In genomic region chr2:27211943-27212625, GRCh38 we compare ENCODE assay signal across 1 cellular context.
TF ChIP-seq lines count a peak whose summit lies in the region.

A gene with protein sequence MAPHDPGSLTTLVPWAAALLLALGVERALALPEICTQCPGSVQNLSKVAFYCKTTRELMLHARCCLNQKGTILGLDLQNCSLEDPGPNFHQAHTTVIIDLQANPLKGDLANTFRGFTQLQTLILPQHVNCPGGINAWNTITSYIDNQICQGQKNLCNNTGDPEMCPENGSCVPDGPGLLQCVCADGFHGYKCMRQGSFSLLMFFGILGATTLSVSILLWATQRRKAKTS (plus strand): TSS chr2:27212041. CDS start chr2:27212369, 328 bp downstream.
Gene SLC5A6 (minus strand): TSS chr2:27212268. CDS start chr2:27207650, 4,618 bp downstream.

TF ChIP-seq in HepG2, 621 proteins besides CTCF, POLR2A, EP300 and RAD21 (continued from another document and continues in another):
- TF ChIP-seq NFAT5 (CRISPR knock-in tag; IDR thresholded peaks at IDR 0.05) (peak; percentile 63; the same call in 1 of the 2 replicates), FOXM1 (CRISPR knock-in tag; IDR thresholded peaks at IDR 0.05) (no peak), THAP8 (CRISPR knock-in tag; IDR thresholded peaks at IDR 0.05; ENCODE audit: borderline replicate concordance) (peak; percentile 85; the same call in 1 of the 2 replicates), SMAD3 (CRISPR knock-in tag; IDR thresholded peaks at IDR 0.05) (no peak), ZKSCAN1 (IDR thresholded peaks at IDR 0.05; ENCODE audit: low read length) (no peak), ZSCAN21 (CRISPR knock-in tag; IDR thresholded peaks at IDR 0.05; ENCODE audit: borderline replicate concordance) (peak; percentile 88), HIVEP1 (CRISPR knock-in tag; IDR thresholded peaks at IDR 0.05) (peak; percentile 63; the same call in 1 of the 2 replicates), BCL6 (CRISPR knock-in tag; IDR thresholded peaks at IDR 0.05) (0 out of 2 replicates have a peak, but pooled peaks have one; percentile 22), ZFAT (CRISPR knock-in tag; conservative IDR thresholded peaks at IDR 0.05) (no peak), ZNF776 (CRISPR knock-in tag; IDR thresholded peaks at IDR 0.05) (no peak; the same call in 1 of the 2 replicates), LRRFIP1 (CRISPR knock-in tag; conservative IDR thresholded peaks at IDR 0.05) (no peak), KDM6A (CRISPR knock-in tag; IDR thresholded peaks at IDR 0.05; ENCODE audit: low read depth) (no peak; the same call in 1 of the 2 replicates), ZNF451 (CRISPR knock-in tag; IDR thresholded peaks at IDR 0.05) (peak; percentile 87), ZNF274 (CRISPR knock-in tag; IDR thresholded peaks at IDR 0.05) (peak; percentile 58; the same call in 1 of the 2 replicates), EZH2 (conservative IDR thresholded peaks at IDR 0.05; ENCODE audit: low read depth, low read length) (no peak), THYN1 (CRISPR knock-in tag; IDR thresholded peaks at IDR 0.05; ENCODE audit: borderline replicate concordance, low read depth) (no peak), ZNF251 (CRISPR knock-in tag; IDR thresholded peaks at IDR 0.05) (no peak), ASH2L (IDR thresholded peaks at IDR 0.05; ENCODE audit: insufficient read length, low read depth, low read length) (peak; percentile 79), ERF (CRISPR knock-in tag; IDR thresholded peaks at IDR 0.05) (peak; percentile 60; the same call in 1 of the 2 replicates), HINFP (CRISPR knock-in tag; IDR thresholded peaks at IDR 0.05; ENCODE audit: low read depth) (peak; percentile 9), ZNF556 (CRISPR knock-in tag; IDR thresholded peaks at IDR 0.05; ENCODE audit: borderline replicate concordance) (no peak; the same call in 1 of the 2 replicates), ZNF567 (CRISPR knock-in tag; IDR thresholded peaks at IDR 0.05; ENCODE audit: borderline replicate concordance) (peak; percentile 48; the same call in 1 of the 2 replicates), PRPF4 (IDR thresholded peaks at IDR 0.05; ENCODE audit: low read depth, low read length, poor library complexity, severe bottlenecking) (no peak), ZNF124 (CRISPR knock-in tag; IDR thresholded peaks at IDR 0.05) (peak; percentile 79), MAFG (CRISPR knock-in tag; IDR thresholded peaks at IDR 0.05) (no peak), SP2 (CRISPR knock-in tag; IDR thresholded peaks at IDR 0.05) (peak; percentile 51), ZNF253 (CRISPR knock-in tag; IDR thresholded peaks at IDR 0.05; ENCODE audit: borderline replicate concordance) (peak; percentile 25; the same call in 1 of the 2 replicates), ZNF17 (CRISPR knock-in tag; IDR thresholded peaks at IDR 0.05) (0 out of 2 replicates have a peak, but pooled peaks have one; percentile 56), SIX4 (CRISPR knock-in tag; IDR thresholded peaks at IDR 0.05) (no peak), ZNF660 (CRISPR knock-in tag; IDR thresholded peaks at IDR 0.05; ENCODE audit: borderline replicate concordance, low read depth) (no peak), FOXA3 (CRISPR knock-in tag; IDR thresholded peaks at IDR 0.05) (peak; percentile 22), MAZ (IDR thresholded peaks at IDR 0.05; ENCODE audit: borderline replicate concordance, low read depth, low read length) (peak; percentile 73), MAZ (CRISPR knock-in tag; IDR thresholded peaks at IDR 0.05; ENCODE audit: low read depth) (peak; percentile 95), ZNF557 (CRISPR knock-in tag; IDR thresholded peaks at IDR 0.05) (no peak), ZFP37 (CRISPR knock-in tag; IDR thresholded peaks at IDR 0.05; ENCODE audit: borderline replicate concordance) (peak; percentile 0; the same call in 1 of the 2 replicates), ZNF264 (CRISPR knock-in tag; IDR thresholded peaks at IDR 0.05) (peak; percentile 13; the same call in 1 of the 2 replicates), EED (CRISPR knock-in tag; IDR thresholded peaks at IDR 0.05) (peak; percentile 8; the same call in 1 of the 2 replicates), MYPOP (CRISPR knock-in tag; IDR thresholded peaks at IDR 0.05) (peak; percentile 63), NFIC (IDR thresholded peaks at IDR 0.05; ENCODE audit: low read length) (no peak)
- TF ChIP-seq, protein P1, sequence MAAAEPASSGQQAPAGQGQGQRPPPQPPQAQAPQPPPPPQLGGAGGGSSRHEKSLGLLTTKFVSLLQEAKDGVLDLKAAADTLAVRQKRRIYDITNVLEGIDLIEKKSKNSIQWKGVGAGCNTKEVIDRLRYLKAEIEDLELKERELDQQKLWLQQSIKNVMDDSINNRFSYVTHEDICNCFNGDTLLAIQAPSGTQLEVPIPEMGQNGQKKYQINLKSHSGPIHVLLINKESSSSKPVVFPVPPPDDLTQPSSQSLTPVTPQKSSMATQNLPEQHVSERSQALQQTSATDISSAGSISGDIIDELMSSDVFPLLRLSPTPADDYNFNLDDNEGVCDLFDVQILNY (CRISPR knock-in tag; conservative IDR thresholded peaks at IDR 0.05): peak; percentile 81
- TF ChIP-seq, protein P2, sequence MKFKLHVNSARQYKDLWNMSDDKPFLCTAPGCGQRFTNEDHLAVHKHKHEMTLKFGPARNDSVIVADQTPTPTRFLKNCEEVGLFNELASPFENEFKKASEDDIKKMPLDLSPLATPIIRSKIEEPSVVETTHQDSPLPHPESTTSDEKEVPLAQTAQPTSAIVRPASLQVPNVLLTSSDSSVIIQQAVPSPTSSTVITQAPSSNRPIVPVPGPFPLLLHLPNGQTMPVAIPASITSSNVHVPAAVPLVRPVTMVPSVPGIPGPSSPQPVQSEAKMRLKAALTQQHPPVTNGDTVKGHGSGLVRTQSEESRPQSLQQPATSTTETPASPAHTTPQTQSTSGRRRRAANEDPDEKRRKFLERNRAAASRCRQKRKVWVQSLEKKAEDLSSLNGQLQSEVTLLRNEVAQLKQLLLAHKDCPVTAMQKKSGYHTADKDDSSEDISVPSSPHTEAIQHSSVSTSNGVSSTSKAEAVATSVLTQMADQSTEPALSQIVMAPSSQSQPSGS (CRISPR knock-in tag; IDR thresholded peaks at IDR 0.05): 0 out of 2 replicates have a peak, but pooled peaks have one; percentile 33
- TF ChIP-seq, protein P3, sequence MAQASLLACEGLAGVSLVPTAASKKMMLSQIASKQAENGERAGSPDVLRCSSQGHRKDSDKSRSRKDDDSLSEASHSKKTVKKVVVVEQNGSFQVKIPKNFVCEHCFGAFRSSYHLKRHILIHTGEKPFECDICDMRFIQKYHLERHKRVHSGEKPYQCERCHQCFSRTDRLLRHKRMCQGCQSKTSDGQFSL (CRISPR knock-in tag; IDR thresholded peaks at IDR 0.05): peak; percentile 7
- TF ChIP-seq, protein P4, sequence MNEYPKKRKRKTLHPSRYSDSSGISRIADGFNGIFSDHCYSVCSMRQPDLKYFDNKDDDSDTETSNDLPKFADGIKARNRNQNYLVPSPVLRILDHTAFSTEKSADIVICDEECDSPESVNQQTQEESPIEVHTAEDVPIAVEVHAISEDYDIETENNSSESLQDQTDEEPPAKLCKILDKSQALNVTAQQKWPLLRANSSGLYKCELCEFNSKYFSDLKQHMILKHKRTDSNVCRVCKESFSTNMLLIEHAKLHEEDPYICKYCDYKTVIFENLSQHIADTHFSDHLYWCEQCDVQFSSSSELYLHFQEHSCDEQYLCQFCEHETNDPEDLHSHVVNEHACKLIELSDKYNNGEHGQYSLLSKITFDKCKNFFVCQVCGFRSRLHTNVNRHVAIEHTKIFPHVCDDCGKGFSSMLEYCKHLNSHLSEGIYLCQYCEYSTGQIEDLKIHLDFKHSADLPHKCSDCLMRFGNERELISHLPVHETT (CRISPR knock-in tag; conservative IDR thresholded peaks at IDR 0.05): no peak
